In the genomic region with DNA sequence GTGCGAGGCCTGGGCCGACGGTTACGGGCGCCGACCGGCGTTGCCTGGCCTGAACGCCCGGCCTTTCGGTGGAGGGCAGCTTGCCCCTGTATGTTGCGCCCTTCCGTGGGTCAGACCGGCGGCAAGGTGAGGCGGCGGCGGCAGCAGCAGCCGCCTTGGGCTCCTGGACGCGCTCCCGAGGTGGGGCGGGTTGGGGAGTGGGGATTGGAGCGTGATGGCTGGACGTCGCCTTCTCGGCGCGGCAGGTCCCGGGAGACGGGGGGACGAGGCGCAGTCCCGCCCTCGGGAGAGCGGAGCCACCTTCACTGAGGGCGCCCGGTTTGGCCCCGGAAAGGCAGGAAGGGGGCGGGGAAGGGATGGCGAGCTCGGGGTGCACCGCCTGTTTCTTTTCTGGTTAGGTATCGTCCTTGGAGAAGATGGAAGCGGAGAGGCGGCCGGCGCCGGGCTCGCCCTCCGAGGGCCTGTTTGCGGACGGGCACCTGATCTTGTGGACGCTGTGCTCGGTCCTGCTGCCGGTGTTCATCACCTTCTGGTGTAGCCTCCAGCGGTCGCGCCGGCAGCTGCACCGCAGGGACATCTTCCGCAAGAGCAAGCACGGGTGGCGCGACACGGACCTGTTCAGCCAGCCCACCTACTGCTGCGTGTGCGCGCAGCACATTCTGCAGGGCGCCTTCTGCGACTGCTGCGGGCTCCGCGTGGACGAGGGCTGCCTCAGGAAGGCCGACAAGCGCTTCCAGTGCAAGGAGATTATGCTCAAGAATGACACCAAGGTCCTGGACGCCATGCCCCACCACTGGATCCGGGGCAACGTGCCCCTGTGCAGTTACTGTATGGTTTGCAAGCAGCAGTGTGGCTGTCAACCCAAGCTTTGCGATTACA, we compare ENCODE assay signal across 1 cellular context.
TF ChIP-seq lines count a peak whose summit lies in the region.

No MANE protein-coding gene starts in this region.

TF ChIP-seq in HepG2, 621 proteins besides CTCF, POLR2A, EP300 and RAD21 (continued from another document and continues in another):
- TF ChIP-seq PRDM10 (CRISPR knock-in tag; IDR thresholded peaks at IDR 0.05; ENCODE audit: low read depth) (no peak; the same call in 1 of the 2 replicates), ZNF331 (CRISPR knock-in tag; IDR thresholded peaks at IDR 0.05) (no peak), KDM5A (IDR thresholded peaks at IDR 0.05; ENCODE audit: borderline replicate concordance, low read length) (no peak), ZNF256 (CRISPR knock-in tag; conservative IDR thresholded peaks at IDR 0.05) (no peak), HNF4G (IDR thresholded peaks at IDR 0.05; ENCODE audit: borderline replicate concordance, low read depth, low read length) (no peak), HNF4G (CRISPR knock-in tag; IDR thresholded peaks at IDR 0.05; ENCODE audit: borderline replicate concordance, low read depth) (no peak), WIZ (CRISPR knock-in tag; IDR thresholded peaks at IDR 0.05) (no peak), ZNF263 (CRISPR knock-in tag; IDR thresholded peaks at IDR 0.05) (peak; percentile 47; the same call in 1 of the 2 replicates), ZNF782 (CRISPR knock-in tag; IDR thresholded peaks at IDR 0.05; ENCODE audit: borderline replicate concordance) (no peak), ZNF639 (CRISPR knock-in tag; conservative IDR thresholded peaks at IDR 0.05) (no peak; the same call in 1 of the 2 replicates), SIX4 (CRISPR knock-in tag; IDR thresholded peaks at IDR 0.05) (no peak), ZFP37 (CRISPR knock-in tag; IDR thresholded peaks at IDR 0.05; ENCODE audit: borderline replicate concordance) (no peak), RFX5 (IDR thresholded peaks at IDR 0.05; ENCODE audit: low read depth, low read length) (no peak), ZSCAN25 (CRISPR knock-in tag; IDR thresholded peaks at IDR 0.05) (peak; percentile 88), ZNF143 (CRISPR knock-in tag; IDR thresholded peaks at IDR 0.05) (peak; percentile 20; the same call in 1 of the 2 replicates), ZNF619 (CRISPR knock-in tag; IDR thresholded peaks at IDR 0.05) (no peak), GABPA (IDR thresholded peaks at IDR 0.05; ENCODE audit: low read depth, low read length) (no peak), GABPA (CRISPR knock-in tag; IDR thresholded peaks at IDR 0.05; ENCODE audit: low read depth) (no peak), RBM39 (IDR thresholded peaks at IDR 0.05; ENCODE audit: low read depth, low read length, poor library complexity, severe bottlenecking) (no peak), GLI4 (CRISPR knock-in tag; IDR thresholded peaks at IDR 0.05; ENCODE audit: borderline replicate concordance) (peak; percentile 64; the same call in 1 of the 2 replicates), ETV5 (CRISPR knock-in tag; IDR thresholded peaks at IDR 0.05; ENCODE audit: borderline replicate concordance) (no peak), ZNF121 (CRISPR knock-in tag; IDR thresholded peaks at IDR 0.05) (no peak), ZNF615 (CRISPR knock-in tag; IDR thresholded peaks at IDR 0.05; ENCODE audit: borderline replicate concordance) (no peak), ZNF547 (CRISPR knock-in tag; IDR thresholded peaks at IDR 0.05) (no peak; the same call in none of the 2 replicates), ZNF761 (CRISPR knock-in tag; conservative IDR thresholded peaks at IDR 0.05) (no peak), FIP1L1 (IDR thresholded peaks at IDR 0.05; ENCODE audit: borderline replicate concordance, insufficient read depth, low read depth, low read length) (no peak), ZNF672 (CRISPR knock-in tag; IDR thresholded peaks at IDR 0.05) (0 out of 2 replicates have a peak, but pooled peaks have one; percentile 19), REL (CRISPR knock-in tag; conservative IDR thresholded peaks at IDR 0.05) (peak; percentile 49; the same call in 1 of the 2 replicates), MATR3 (CRISPR knock-in tag; IDR thresholded peaks at IDR 0.05) (no peak), ZNF337 (CRISPR knock-in tag; IDR thresholded peaks at IDR 0.05; ENCODE audit: borderline replicate concordance, low read depth) (peak; percentile 73; the same call in 1 of the 2 replicates), NFKBIZ (CRISPR knock-in tag; IDR thresholded peaks at IDR 0.05) (no peak), ZNF484 (CRISPR knock-in tag; IDR thresholded peaks at IDR 0.05; ENCODE audit: borderline replicate concordance, low read depth) (no peak), RFX3 (CRISPR knock-in tag; IDR thresholded peaks at IDR 0.05) (no peak), ETS1 (CRISPR knock-in tag; IDR thresholded peaks at IDR 0.05) (no peak), ZFP62 (CRISPR knock-in tag; IDR thresholded peaks at IDR 0.05) (no peak), ZNF720 (CRISPR knock-in tag; IDR thresholded peaks at IDR 0.05) (no peak), ZNF234 (CRISPR knock-in tag; conservative IDR thresholded peaks at IDR 0.05) (no peak), ZSCAN12 (CRISPR knock-in tag; IDR thresholded peaks at IDR 0.05) (no peak), POLR2G (IDR thresholded peaks at IDR 0.05; ENCODE audit: low read depth, low read length) (0 out of 2 replicates have a peak, but pooled peaks have one; percentile 4), RBFOX2 (IDR thresholded peaks at IDR 0.05; ENCODE audit: low read depth, low read length) (peak; percentile 65), ZBTB3 (CRISPR knock-in tag; IDR thresholded peaks at IDR 0.05; ENCODE audit: borderline replicate concordance, low read depth) (no peak), CCAR2 (optimal IDR thresholded peaks at IDR 0.05; ENCODE audit: low read depth, low read length) (no peak), ZNF383 (CRISPR knock-in tag; IDR thresholded peaks at IDR 0.05; ENCODE audit: borderline replicate concordance) (no peak), ZNF629 (CRISPR knock-in tag; conservative IDR thresholded peaks at IDR 0.05) (no peak; the same call in 1 of the 2 replicates), ZNF609 (CRISPR knock-in tag; IDR thresholded peaks at IDR 0.05; ENCODE audit: borderline replicate concordance) (no peak; the same call in 1 of the 2 replicates)
- TF ChIP-seq, protein P1, sequence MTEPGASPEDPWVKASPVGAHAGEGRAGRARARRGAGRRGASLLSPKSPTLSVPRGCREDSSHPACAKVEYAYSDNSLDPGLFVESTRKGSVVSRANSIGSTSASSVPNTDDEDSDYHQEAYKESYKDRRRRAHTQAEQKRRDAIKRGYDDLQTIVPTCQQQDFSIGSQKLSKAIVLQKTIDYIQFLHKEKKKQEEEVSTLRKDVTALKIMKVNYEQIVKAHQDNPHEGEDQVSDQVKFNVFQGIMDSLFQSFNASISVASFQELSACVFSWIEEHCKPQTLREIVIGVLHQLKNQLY (CRISPR knock-in tag; IDR thresholded peaks at IDR 0.05), result no peak
- TF ChIP-seq, protein P2, sequence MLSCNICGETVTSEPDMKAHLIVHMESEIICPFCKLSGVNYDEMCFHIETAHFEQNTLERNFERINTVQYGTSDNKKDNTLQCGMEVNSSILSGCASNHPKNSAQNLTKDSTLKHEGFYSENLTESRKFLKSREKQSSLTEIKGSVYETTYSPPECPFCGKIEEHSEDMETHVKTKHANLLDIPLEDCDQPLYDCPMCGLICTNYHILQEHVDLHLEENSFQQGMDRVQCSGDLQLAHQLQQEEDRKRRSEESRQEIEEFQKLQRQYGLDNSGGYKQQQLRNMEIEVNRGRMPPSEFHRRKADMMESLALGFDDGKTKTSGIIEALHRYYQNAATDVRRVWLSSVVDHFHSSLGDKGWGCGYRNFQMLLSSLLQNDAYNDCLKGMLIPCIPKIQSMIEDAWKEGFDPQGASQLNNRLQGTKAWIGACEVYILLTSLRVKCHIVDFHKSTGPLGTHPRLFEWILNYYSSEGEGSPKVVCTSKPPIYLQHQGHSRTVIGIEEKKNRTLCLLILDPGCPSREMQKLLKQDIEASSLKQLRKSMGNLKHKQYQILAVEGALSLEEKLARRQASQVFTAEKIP (CRISPR knock-in tag; IDR thresholded peaks at IDR 0.05; ENCODE audit: borderline replicate concordance), result no peak
- TF ChIP-seq, protein P3, sequence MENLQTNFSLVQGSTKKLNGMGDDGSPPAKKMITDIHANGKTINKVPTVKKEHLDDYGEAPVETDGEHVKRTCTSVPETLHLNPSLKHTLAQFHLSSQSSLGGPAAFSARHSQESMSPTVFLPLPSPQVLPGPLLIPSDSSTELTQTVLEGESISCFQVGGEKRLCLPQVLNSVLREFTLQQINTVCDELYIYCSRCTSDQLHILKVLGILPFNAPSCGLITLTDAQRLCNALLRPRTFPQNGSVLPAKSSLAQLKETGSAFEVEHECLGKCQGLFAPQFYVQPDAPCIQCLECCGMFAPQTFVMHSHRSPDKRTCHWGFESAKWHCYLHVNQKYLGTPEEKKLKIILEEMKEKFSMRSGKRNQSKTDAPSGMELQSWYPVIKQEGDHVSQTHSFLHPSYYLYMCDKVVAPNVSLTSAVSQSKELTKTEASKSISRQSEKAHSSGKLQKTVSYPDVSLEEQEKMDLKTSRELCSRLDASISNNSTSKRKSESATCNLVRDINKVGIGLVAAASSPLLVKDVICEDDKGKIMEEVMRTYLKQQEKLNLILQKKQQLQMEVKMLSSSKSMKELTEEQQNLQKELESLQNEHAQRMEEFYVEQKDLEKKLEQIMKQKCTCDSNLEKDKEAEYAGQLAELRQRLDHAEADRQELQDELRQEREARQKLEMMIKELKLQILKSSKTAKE (CRISPR knock-in tag; IDR thresholded peaks at IDR 0.05; ENCODE audit: borderline replicate concordance), result no peak
